In the genomic region with DNA sequence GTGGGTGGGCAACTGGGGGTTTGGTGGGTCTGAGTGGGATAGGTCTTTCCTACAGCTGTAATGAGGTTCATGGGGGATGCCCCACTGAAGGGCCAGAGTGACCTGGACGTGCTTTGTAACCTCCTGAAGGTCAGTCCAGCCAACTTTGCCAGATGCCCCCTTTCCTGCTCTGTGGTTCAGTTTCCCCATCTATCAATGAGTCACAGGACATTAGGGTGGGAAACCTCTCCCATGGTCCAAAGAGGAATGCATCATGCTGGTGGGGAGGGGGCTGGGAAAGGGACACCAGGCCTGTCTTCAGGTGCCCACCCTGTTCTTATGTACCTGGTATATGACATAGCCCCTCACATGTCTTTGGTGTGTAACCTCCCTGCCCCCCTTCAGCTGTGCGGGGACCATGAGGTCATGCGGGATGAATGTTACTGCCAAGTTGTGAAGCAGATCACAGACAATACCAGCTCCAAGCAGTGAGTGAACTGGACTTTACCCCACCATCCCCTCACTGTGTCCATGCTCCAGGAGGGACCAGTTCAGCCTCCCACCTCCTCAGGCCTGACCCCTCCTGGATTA, we compare ENCODE assay signal across 21 cellular contexts. TPM values are rescaled to one million over a fixed set of nuclear protein-coding genes. Genes with fewer than 3 reads are reported as not detected.
DNase-seq lines count a peak whose midpoint lies in the region; ATAC-seq, FAIRE-seq and TF ChIP-seq lines count a peak whose summit lies in the region.
"Had no signal": no experiment of that assay in that cellular context is flagged by ENCODE, and none has a peak within 500 bp of the region (broad histone marks: within the 10 kb centered on the region; RNA-seq: fewer than 3 reads in every experiment).

No MANE protein-coding gene starts in this region.

- no peak overlapping the region for H3K27ac ChIP-seq in CD4-positive, alpha-beta T cell (ENCODE audit: low read depth, low read length)
- H3K27ac ChIP-seq: esophagus muscularis mucosa, SJSA1, stomach had no signal

- CTCF ChIA-PET in CD4-positive, alpha-beta T cell (lab: Charles Lee) = no interaction called here

- intact Hi-C loops in CD4-positive, alpha-beta T cell (cut with DNase I, micrococcal nuclease) = loop anchor here in 1 of 2 experiments (2.0 kb wide), 1 partner anchor 19 kb away; no protein-coding TSS in a partner anchor

- POLR2A ChIA-PET in CD4-positive, alpha-beta T cell (lab: Charles Lee) = no interaction called here

- DNase-seq in CD4-positive, alpha-beta T cell = no peak
- DNase-seq in HTR-8/SVneo (ENCODE audit: insufficient read length, low spot score) = peak; percentile 54
- DNase-seq in effector memory CD8-positive, alpha-beta T cell = no peak
- no peak for DNase-seq in natural killer cell treated with Interleukin-12 subunit alpha and Interleukin-12 subunit beta and Interleukin-15 and Interleukin-18, amount 100 ng/mL, for 72 hours (ENCODE audit: low spot score)
- DNase-seq in activated effector memory CD4-positive, alpha-beta T cell treated with anti-CD3 and anti-CD28 coated beads, Interleukin-2, amount 50 U/mL, for 16 hours = no peak
- no peak for DNase-seq in activated gamma-delta T cell (lab: John Stamatoyannopoulos, UW)
- no peak for DNase-seq in chondrocyte (ENCODE audit: low spot score)
- DNase-seq: activated CD4-positive, alpha-beta memory T cell treated with anti-CD3 and anti-CD28 coated beads, Interleukin-2, amount 10 ng/mL, durations not matched to agents 7 days and 5 days; DMS153; kidney glomerular epithelial cell; NCI-H1694; NCI-H526; OCI-M1; posterior cingulate gyrus; spleen; stomach had no signal

- H3K9me3 Mint-ChIP-seq in CD4-positive, alpha-beta T cell = no peaks in the 10 kb centered on the region
- no peaks in the 10 kb centered on the region for H3K9me3 Mint-ChIP-seq in effector memory CD8-positive, alpha-beta T cell
- H3K9me3 Mint-ChIP-seq in natural killer cell treated with Interleukin-12 subunit alpha and Interleukin-12 subunit beta and Interleukin-15 and Interleukin-18, amount 100 ng/mL, for 72 hours = no peaks in the 10 kb centered on the region
- H3K9me3 Mint-ChIP-seq in chondrocyte (ENCODE audit: low read depth) = no peaks in the 10 kb centered on the region
- H3K9me3 Mint-ChIP-seq: activated CD4-positive, alpha-beta memory T cell treated with anti-CD3 and anti-CD28 coated beads, Interleukin-2, amount 10 ng/mL, durations not matched to agents 7 days and 5 days had no signal

- no peak for TF ChIP-seq CTCF in CD4-positive, alpha-beta T cell (IDR thresholded peaks at IDR 0.05)
- TF ChIP-seq CTCF in chondrocyte (IDR thresholded peaks at IDR 0.05) = no peak

- H3K27ac Mint-ChIP-seq in CD4-positive, alpha-beta T cell = peak overlapping the region; percentile 56
- peak overlapping the region in 1 of 2 donors; percentile 85 for H3K27ac Mint-ChIP-seq in effector memory CD8-positive, alpha-beta T cell
- H3K27ac Mint-ChIP-seq in natural killer cell treated with Interleukin-12 subunit alpha and Interleukin-12 subunit beta and Interleukin-15 and Interleukin-18, amount 100 ng/mL, for 72 hours = peak overlapping the region in 1 of 2 donors; percentile 64
- H3K27ac Mint-ChIP-seq in chondrocyte (ENCODE audit: unreplicated experiment) = no peak overlapping the region
- H3K27ac Mint-ChIP-seq: activated CD4-positive, alpha-beta memory T cell treated with anti-CD3 and anti-CD28 coated beads, Interleukin-2, amount 10 ng/mL, durations not matched to agents 7 days and 5 days had no signal

- H3K36me3 Mint-ChIP-seq in CD4-positive, alpha-beta T cell (ENCODE audit: low read depth) = no peaks in the 10 kb centered on the region
- peaks cover 3% of the 10 kb centered on the region for H3K36me3 Mint-ChIP-seq in effector memory CD8-positive, alpha-beta T cell (ENCODE audit: insufficient read depth)
- no peaks in the 10 kb centered on the region for H3K36me3 Mint-ChIP-seq in natural killer cell treated with Interleukin-12 subunit alpha and Interleukin-12 subunit beta and Interleukin-15 and Interleukin-18, amount 100 ng/mL, for 72 hours
- no peaks in the 10 kb centered on the region for H3K36me3 Mint-ChIP-seq in chondrocyte (ENCODE audit: low read depth)

- no peak for ATAC-seq in CD4-positive, alpha-beta T cell (ENCODE audit: poor library complexity)
- ATAC-seq in effector memory CD8-positive, alpha-beta T cell (replicated peaks) = no peak
- no peak for ATAC-seq in natural killer cell treated with Interleukin-12 subunit alpha and Interleukin-12 subunit beta and Interleukin-15 and Interleukin-18, amount 100 ng/mL, for 72 hours
- ATAC-seq in GM18909 (IDR thresholded peaks at IDR 0.05; ENCODE audit: poor library complexity, unreplicated experiment) = no peak

- H3K27me3 ChIP-seq in CD4-positive, alpha-beta T cell (ENCODE audit: control insufficient read depth, insufficient read depth, low read length) = no peaks in the 10 kb centered on the region
- H3K27me3 ChIP-seq: esophagus muscularis mucosa, SJSA1, spleen, stomach had no signal

- H3K4me1 Mint-ChIP-seq in CD4-positive, alpha-beta T cell (ENCODE audit: low read depth) = peaks cover 15% of the 10 kb centered on the region
- peaks cover 8 to 9% of the 10 kb centered on the region in 2 donors for H3K4me1 Mint-ChIP-seq in effector memory CD8-positive, alpha-beta T cell (ENCODE audit: low read depth in 2 of 2)
- peaks cover 5 to 13% of the 10 kb centered on the region in 2 donors for H3K4me1 Mint-ChIP-seq in natural killer cell treated with Interleukin-12 subunit alpha and Interleukin-12 subunit beta and Interleukin-15 and Interleukin-18, amount 100 ng/mL, for 72 hours (ENCODE audit: low read depth in 2 of 2)
- no peaks in the 10 kb centered on the region for H3K4me1 Mint-ChIP-seq in chondrocyte (ENCODE audit: low read depth)

- peak overlapping the region; percentile 42 for H3K4me3 Mint-ChIP-seq in CD4-positive, alpha-beta T cell
- H3K4me3 Mint-ChIP-seq in effector memory CD8-positive, alpha-beta T cell = peak overlapping the region; percentile 70 to 83
- H3K4me3 Mint-ChIP-seq in natural killer cell treated with Interleukin-12 subunit alpha and Interleukin-12 subunit beta and Interleukin-15 and Interleukin-18, amount 100 ng/mL, for 72 hours = peak overlapping the region; percentile 76
- no peak overlapping the region for H3K4me3 Mint-ChIP-seq in chondrocyte (ENCODE audit: unreplicated experiment)

- H3K27me3 Mint-ChIP-seq in CD4-positive, alpha-beta T cell = no peaks in the 10 kb centered on the region
- H3K27me3 Mint-ChIP-seq in effector memory CD8-positive, alpha-beta T cell = peaks cover 0 to 8% of the 10 kb centered on the region in 2 donors
- no peaks in the 10 kb centered on the region for H3K27me3 Mint-ChIP-seq in natural killer cell treated with Interleukin-12 subunit alpha and Interleukin-12 subunit beta and Interleukin-15 and Interleukin-18, amount 100 ng/mL, for 72 hours
- H3K27me3 Mint-ChIP-seq in chondrocyte (ENCODE audit: low read depth) = peaks cover 2% of the 10 kb centered on the region

- H3K9me3 ChIP-seq in CD4-positive, alpha-beta T cell (ENCODE audit: control insufficient read depth, low read length) = no peaks in the 10 kb centered on the region
- H3K9me3 ChIP-seq: esophagus muscularis mucosa, SJSA1, spleen, stomach had no signal

- peak; percentile 90 for FAIRE-seq in HTR-8/SVneo (lab: Jason Lieb, UNC)
- FAIRE-seq: urothelium cell line had no signal

RNA-seq across cellular contexts. Expression of a gene that starts 24.0 kb away (rescaled TPM):
- total RNA-seq in CD4-positive, alpha-beta T cell = 100 to 1,000 TPM; 117 to 119 TPM
- 100 to 1,000 TPM; 121 to 123 TPM for total RNA-seq in natural killer cell treated with Interleukin-12 subunit alpha and Interleukin-12 subunit beta and Interleukin-15 and Interleukin-18, amount 100 ng/mL, for 72 hours
- total RNA-seq in chondrocyte = 101 to 110 TPM (median 108 TPM) in 3 replicates

RNA-seq across cellular contexts. Expression of a gene that starts 51.1 kb away (rescaled TPM):
- 1 to 10 TPM; 1.2 to 1.6 TPM for total RNA-seq in CD4-positive, alpha-beta T cell
- 1 to 10 TPM; 1.0 to 2.0 TPM for total RNA-seq in natural killer cell treated with Interleukin-12 subunit alpha and Interleukin-12 subunit beta and Interleukin-15 and Interleukin-18, amount 100 ng/mL, for 72 hours
- total RNA-seq in chondrocyte = 0.31 to 0.52 TPM in 2 of 3 replicates, not detected in the other
- total RNA-seq: M059J, SJSA1 had no signal
